In the genomic region with DNA sequence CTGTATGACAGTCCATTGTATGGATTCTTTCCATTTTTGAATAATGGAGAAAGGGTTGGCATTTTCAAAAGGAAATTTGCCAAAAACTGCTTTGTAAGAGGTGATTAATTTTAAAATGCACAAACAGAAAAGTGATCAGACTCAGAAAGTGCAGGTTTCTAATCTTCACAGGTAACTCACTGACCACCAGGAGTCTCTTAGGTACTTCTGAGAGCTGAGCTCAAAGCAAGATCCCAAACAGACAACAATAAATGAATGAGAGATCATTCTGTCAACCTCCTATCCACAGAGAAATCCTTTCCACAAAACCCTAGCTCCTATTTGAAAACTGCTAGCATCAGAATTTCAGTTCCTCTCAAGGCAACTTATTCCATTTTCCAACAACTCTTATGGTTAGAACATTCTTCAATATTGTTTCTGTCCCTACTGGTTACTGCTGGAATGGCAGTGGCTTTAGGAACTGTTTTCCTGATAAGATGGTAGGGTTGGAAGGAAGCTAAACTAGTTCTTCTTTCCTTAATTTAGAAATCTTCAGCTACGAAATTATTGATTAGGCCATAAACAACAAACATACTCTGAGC, we compare ENCODE assay signal across 8 cellular contexts. TPM values are rescaled to one million over a fixed set of nuclear protein-coding genes. Genes with fewer than 3 reads are reported as not detected.
DNase-seq lines count a peak whose midpoint lies in the region; ATAC-seq and TF ChIP-seq lines count a peak whose summit lies in the region.

No MANE protein-coding gene starts in this region.

- no peak for ATAC-seq in stimulated activated naive B cell treated with anti-CD40 and anti-IgM and Interleukin-4, amounts not matched to agents 10 μg/mL and 1 μg/mL and 100 μg/mL, for 72 hours (replicated peaks)
- ATAC-seq in GM21381 (IDR thresholded peaks at IDR 0.05; ENCODE audit: unreplicated experiment) = no peak

- no peak overlapping the region for H3K4me3 Mint-ChIP-seq in stimulated activated naive B cell treated with anti-CD40 and anti-IgM and Interleukin-4, amounts not matched to agents 10 μg/mL and 1 μg/mL and 100 μg/mL, for 72 hours

- H3K4me3 ChIP-seq in epithelial cell of esophagus (ENCODE audit: low read length) = no peak overlapping the region

- TF ChIP-seq CTCF in epithelial cell of esophagus (IDR thresholded peaks at IDR 0.05; ENCODE audit: insufficient read depth, low read depth, low read length, missing control alignments) = peak; percentile 77

- H3K27me3 Mint-ChIP-seq in stimulated activated naive B cell treated with anti-CD40 and anti-IgM and Interleukin-4, amounts not matched to agents 10 μg/mL and 1 μg/mL and 100 μg/mL, for 72 hours = peaks cover 4 to 5% of the 10 kb centered on the region in 2 donors

- H3K9me3 Mint-ChIP-seq in stimulated activated naive B cell treated with anti-CD40 and anti-IgM and Interleukin-4, amounts not matched to agents 10 μg/mL and 1 μg/mL and 100 μg/mL, for 72 hours = peaks cover 4 to 5% of the 10 kb centered on the region in 2 donors

- H3K36me3 Mint-ChIP-seq in stimulated activated naive B cell treated with anti-CD40 and anti-IgM and Interleukin-4, amounts not matched to agents 10 μg/mL and 1 μg/mL and 100 μg/mL, for 72 hours = peaks cover 5 to 9% of the 10 kb centered on the region in 2 donors

- peak overlapping the region; percentile 49 for H3K27ac Mint-ChIP-seq in stimulated activated naive B cell treated with anti-CD40 and anti-IgM and Interleukin-4, amounts not matched to agents 10 μg/mL and 1 μg/mL and 100 μg/mL, for 72 hours

- H3K4me1 Mint-ChIP-seq in stimulated activated naive B cell treated with anti-CD40 and anti-IgM and Interleukin-4, amounts not matched to agents 10 μg/mL and 1 μg/mL and 100 μg/mL, for 72 hours = peaks cover 17 to 20% of the 10 kb centered on the region in 2 donors

- DNase-seq in SKM-1 treated with dmso at 0.1 percent for 144 hours (lab: John Stamatoyannopoulos, UW; ENCODE audit: unreplicated experiment) (peak; percentile 27), SKM-1 (lab: John Stamatoyannopoulos, UW; ENCODE audit: unreplicated experiment) (no peak), RPMI7951 (ENCODE audit: low read depth) (peak; percentile 48), epithelial cell of esophagus (ENCODE audit: low read depth) (peak; percentile 56), NCI-H2196 treated with DMSO at 0.1 percent for 48 hours (lab: John Stamatoyannopoulos, UW; ENCODE audit: unreplicated experiment) (no peak)
- no peak for DNase-seq in stimulated activated naive B cell treated with anti-CD40 and anti-IgM and Interleukin-4, amounts not matched to agents 10 μg/mL and 1 μg/mL and 100 μg/mL, for 72 hours
- DNase-seq in stimulated activated CD4-positive, alpha-beta T cell treated with anti-CD3 and anti-CD28 coated beads, Interleukin-2, amount 100 ng/mL, for 24 hours = no peak

RNA-seq across cellular contexts. Expression of a gene that starts 20.6 kb away (rescaled TPM):
- not detected in 2 replicates for total RNA-seq in RPMI7951 (2014; rRNA removed; shearing (Covaris generic))

RNA-seq across cellular contexts. Expression of a gene that starts 49.1 kb away (rescaled TPM):
- total RNA-seq in RPMI7951 (2014; rRNA removed; shearing (Covaris generic)) = not detected in 2 replicates

Comparison
In these comparisons a context has a peak if more than half of its experiments do, and no peak if none do; other contexts are left out.
1. DNase-seq: peak in SKM-1 treated with dmso at 0.1 percent for 144 hours (single experiment), RPMI7951 (single experiment) and epithelial cell of esophagus (single experiment); none in SKM-1 (single experiment), stimulated activated naive B cell treated with anti-CD40 and anti-IgM and Interleukin-4, amounts not matched to agents 10 μg/mL and 1 μg/mL and 100 μg/mL, for 72 hours (single experiment), NCI-H2196 treated with DMSO at 0.1 percent for 48 hours (single experiment) and stimulated activated CD4-positive, alpha-beta T cell treated with anti-CD3 and anti-CD28 coated beads, Interleukin-2, amount 100 ng/mL, for 24 hours (0 of 2).